Comparison of ENCODE assay signal across 11 cellular contexts in genomic region chr12:52151153-52151858, GRCh38. TPM values are rescaled to one million over a fixed set of nuclear protein-coding genes. Genes with fewer than 3 reads are reported as not detected.
DNase-seq lines count a peak whose midpoint lies in the region; ATAC-seq, FAIRE-seq and TF ChIP-seq lines count a peak whose summit lies in the region.
"Had no signal": no experiment of that assay in that cellular context is flagged by ENCODE, and none has a peak within 500 bp of the region (broad histone marks: within the 10 kb centered on the region; RNA-seq: fewer than 3 reads in every experiment).

No MANE protein-coding gene starts in this region.

- TF ChIP-seq RAD21 in A549 (conservative IDR thresholded peaks at IDR 0.05 in 1 of 2, IDR thresholded peaks at IDR 0.05 in 1 of 2) = no peak

- H3K4me1 Mint-ChIP-seq in HFFc6 (ENCODE audit: low read depth) = peaks cover 53% of the 10 kb centered on the region
- peaks cover 61% of the 10 kb centered on the region for H3K4me1 Mint-ChIP-seq in chondrocyte (ENCODE audit: low read depth)
- H3K4me1 Mint-ChIP-seq in natural killer cell = peaks cover 0 to 11% of the 10 kb centered on the region in 2 donors

- POLR2A ChIA-PET in A549 (lab: Yijun Ruan, JAX) = no interaction called here

- H3K4me1 ChIP-seq in A549 = peaks cover 94% of the 10 kb centered on the region

- 85% methylated on average over 11 of the region's 11 CpGs for WGBS in A549 (ENCODE audit: missing lambda C conversion rate)

- ATAC-seq in A549 (no peak), natural killer cell (no peak), omental fat pad (ENCODE audit: low FRiP score) (no peak)

- H3K27ac Mint-ChIP-seq in HFFc6 (peak overlapping the region; percentile 99), chondrocyte (ENCODE audit: unreplicated experiment) (peak overlapping the region; percentile 65), natural killer cell (peak overlapping the region in 1 of 2 donors; percentile 49)

- H3K36me3 Mint-ChIP-seq in HFFc6 (ENCODE audit: low read depth) = no peaks in the 10 kb centered on the region
- no peaks in the 10 kb centered on the region for H3K36me3 Mint-ChIP-seq in chondrocyte (ENCODE audit: low read depth)
- H3K36me3 Mint-ChIP-seq in natural killer cell = no peaks in the 10 kb centered on the region

- H3K27me3 Mint-ChIP-seq in HFFc6 (ENCODE audit: insufficient read depth) (no peaks in the 10 kb centered on the region; the same call in 1 of the 2 replicates), chondrocyte (ENCODE audit: low read depth) (no peaks in the 10 kb centered on the region), natural killer cell (ENCODE audit: low read depth in 2 of 2) (peaks cover 0 to 8% of the 10 kb centered on the region in 2 donors)

- TF ChIP-seq POLR2A in A549 (IDR thresholded peaks at IDR 0.05; ENCODE audit: low read length) = peak; percentile 33

- DNase-seq in A549 (ENCODE audit: low read depth in 1 of 2, low spot score in 1 of 2) (peak in 1 of 2 experiments; percentile 57), HFFc6 (no peak), chondrocyte (ENCODE audit: low spot score) (no peak), natural killer cell (no peak), NCI-H2107 treated with DMSO at 0.1 percent for 48 hours (lab: John Stamatoyannopoulos, UW; ENCODE audit: unreplicated experiment) (no peak), coronary artery (ENCODE audit: low spot score) (no peak), foreskin fibroblast (no peak), omental fat pad (ENCODE audit: low spot score) (no peak)
- DNase-seq: amniotic stem cell had no signal

- no peaks in the 10 kb centered on the region for H3K9me3 ChIP-seq in A549
- H3K9me3 ChIP-seq: neutrophil had no signal

- intact Hi-C loops in natural killer cell (cut with micrococcal nuclease) = no loop called here

- H3K27ac ChIP-seq in A549 (peak overlapping the region; percentile 100), coronary artery (peak overlapping the region in 1 of 2 donors; percentile 91)
- H3K27ac ChIP-seq: neutrophil had no signal

- H3K4me2 ChIP-seq in A549 = peak overlapping the region; percentile 97

- FAIRE-seq in A549 (lab: Jason Lieb, UNC) = no peak

- H3K9me3 Mint-ChIP-seq in HFFc6 (no peaks in the 10 kb centered on the region), chondrocyte (ENCODE audit: low read depth) (no peaks in the 10 kb centered on the region), natural killer cell (no peaks in the 10 kb centered on the region)

- TF ChIP-seq CTCF in A549 (IDR thresholded peaks at IDR 0.05) (no peak), HFFc6 (IDR thresholded peaks at IDR 0.05) (no peak), chondrocyte (IDR thresholded peaks at IDR 0.05) (no peak), natural killer cell (IDR thresholded peaks at IDR 0.05) (no peak), coronary artery (IDR thresholded peaks at IDR 0.05) (no peak), foreskin fibroblast (IDR thresholded peaks at IDR 0.05; ENCODE audit: low read depth, low read length) (no peak), omental fat pad (IDR thresholded peaks at IDR 0.05) (no peak)

- H3K4me3 ChIP-seq in A549 = no peak overlapping the region
- H3K4me3 ChIP-seq in coronary artery = no peak overlapping the region
- H3K4me3 ChIP-seq in foreskin fibroblast (ENCODE audit: low read depth in 1 of 2, low read length in 2 of 2) = no peak overlapping the region

- H3K4me3 Mint-ChIP-seq in HFFc6 (no peak overlapping the region), chondrocyte (ENCODE audit: unreplicated experiment) (no peak overlapping the region), natural killer cell (peak overlapping the region; percentile 70)

- no peak for TF ChIP-seq EP300 in A549 (IDR thresholded peaks at IDR 0.05)

- CTCF ChIA-PET in A549 (lab: Yijun Ruan, JAX) = interaction anchor here (0.8 to 19.3 kb wide), 22 partner anchors 8 to 830 kb away, joined by 3 to 833 read pairs (median 4); no protein-coding TSS in a partner anchor

TF ChIP-seq in A549, 52 proteins besides CTCF, POLR2A, EP300 and RAD21:
- TF ChIP-seq ZFP36 (IDR thresholded peaks at IDR 0.05; ENCODE audit: borderline replicate concordance, partially characterized antibody) = peak; percentile 75
- TF ChIP-seq HES2 (IDR thresholded peaks at IDR 0.05) = no peak
- 0 out of 2 replicates have a peak, but pooled peaks have one; percentile 8 for TF ChIP-seq RARB (CRISPR knock-in tag; IDR thresholded peaks at IDR 0.05)
- no peak for TF ChIP-seq PHF8 (IDR thresholded peaks at IDR 0.05; ENCODE audit: borderline replicate concordance, low read depth)
- TF ChIP-seq NFE2L2 (conservative IDR thresholded peaks at IDR 0.05; ENCODE audit: low read length) = no peak
- TF ChIP-seq ZNF302 (CRISPR knock-in tag; IDR thresholded peaks at IDR 0.05) = no peak; the same call in 1 of the 2 replicates
- TF ChIP-seq USF2 (IDR thresholded peaks at IDR 0.05) = no peak
- TF ChIP-seq RCOR1 (IDR thresholded peaks at IDR 0.05; ENCODE audit: low read depth, low read length) = no peak
- no peak for TF ChIP-seq TFCP2L1 (CRISPR knock-in tag; IDR thresholded peaks at IDR 0.05)
- TF ChIP-seq RNF2 (IDR thresholded peaks at IDR 0.05; ENCODE audit: borderline replicate concordance, low read depth) = no peak
- no peak for TF ChIP-seq EHMT2 (IDR thresholded peaks at IDR 0.05; ENCODE audit: low read depth)
- no peak for TF ChIP-seq ESRRA (IDR thresholded peaks at IDR 0.05; ENCODE audit: borderline replicate concordance, low read length)
- TF ChIP-seq ELK1 (IDR thresholded peaks at IDR 0.05; ENCODE audit: low read depth, low read length) = no peak
- peak; percentile 72 for TF ChIP-seq KDM1A (IDR thresholded peaks at IDR 0.05; ENCODE audit: low read depth)
- TF ChIP-seq HOXB5 (CRISPR knock-in tag; IDR thresholded peaks at IDR 0.05) = no peak
- peak; percentile 71; the same call in 1 of the 2 replicates for TF ChIP-seq HEYL (CRISPR knock-in tag; IDR thresholded peaks at IDR 0.05)
- no peak for TF ChIP-seq ZC3H11A (IDR thresholded peaks at IDR 0.05)
- no peak for TF ChIP-seq FOSL2 (IDR thresholded peaks at IDR 0.05)
- TF ChIP-seq FOSL2 (CRISPR knock-in tag; IDR thresholded peaks at IDR 0.05) = peak; percentile 21; the same call in 1 of the 2 replicates
- no peak for TF ChIP-seq CBX2 (IDR thresholded peaks at IDR 0.05; ENCODE audit: borderline replicate concordance, low read depth)

RNA-seq across cellular contexts. Expression of gene KRT80, which starts 40.5 kb away (rescaled TPM):
- polyA plus RNA-seq in A549 (2011; rRNA removed) = 59.8 and 63.1 TPM in 2 replicates
- polyA plus RNA-seq in A549 (2012; cell fraction: cytosol; rRNA removed) = 62.9 and 86.5 TPM in 2 replicates
- polyA plus RNA-seq in A549 (2012; cell fraction: nucleus; rRNA removed) = 87.4 and 102 TPM in 2 replicates
- polyA plus RNA-seq in A549 (2017; fragmentation: RNase III; extraction: RNeasy Plus Mini Kit Qiagen cat#74134 plus additional on column Dnase treatment) = 38.3 to 56.4 TPM (median 46.0 TPM) in 3 replicates
- 76.5 and 77.5 TPM in 2 replicates for polyA minus RNA-seq in A549 (2011; rRNA and poly(A)+ RNA removed)
- 1 to 10 TPM; 2.3 to 3.7 (median 2.8) TPM for total RNA-seq in HFFc6 (2021; fragmentation: NEBNext Ultra II Directional; extraction: Animal tissue kit (Norgen Biotek cat#: 25700))
- total RNA-seq in chondrocyte = 10.7 to 17.0 TPM (median 12.1 TPM) in 3 replicates
- total RNA-seq in natural killer cell = not detected
- 1 to 10 TPM in 1 of 4 donors, under 1 TPM in 2, not detected in 1; 0.37 to 5.5 (median 0.75) TPM for total RNA-seq in omental fat pad
- total RNA-seq: H7 had no signal
